In the genomic region with DNA sequence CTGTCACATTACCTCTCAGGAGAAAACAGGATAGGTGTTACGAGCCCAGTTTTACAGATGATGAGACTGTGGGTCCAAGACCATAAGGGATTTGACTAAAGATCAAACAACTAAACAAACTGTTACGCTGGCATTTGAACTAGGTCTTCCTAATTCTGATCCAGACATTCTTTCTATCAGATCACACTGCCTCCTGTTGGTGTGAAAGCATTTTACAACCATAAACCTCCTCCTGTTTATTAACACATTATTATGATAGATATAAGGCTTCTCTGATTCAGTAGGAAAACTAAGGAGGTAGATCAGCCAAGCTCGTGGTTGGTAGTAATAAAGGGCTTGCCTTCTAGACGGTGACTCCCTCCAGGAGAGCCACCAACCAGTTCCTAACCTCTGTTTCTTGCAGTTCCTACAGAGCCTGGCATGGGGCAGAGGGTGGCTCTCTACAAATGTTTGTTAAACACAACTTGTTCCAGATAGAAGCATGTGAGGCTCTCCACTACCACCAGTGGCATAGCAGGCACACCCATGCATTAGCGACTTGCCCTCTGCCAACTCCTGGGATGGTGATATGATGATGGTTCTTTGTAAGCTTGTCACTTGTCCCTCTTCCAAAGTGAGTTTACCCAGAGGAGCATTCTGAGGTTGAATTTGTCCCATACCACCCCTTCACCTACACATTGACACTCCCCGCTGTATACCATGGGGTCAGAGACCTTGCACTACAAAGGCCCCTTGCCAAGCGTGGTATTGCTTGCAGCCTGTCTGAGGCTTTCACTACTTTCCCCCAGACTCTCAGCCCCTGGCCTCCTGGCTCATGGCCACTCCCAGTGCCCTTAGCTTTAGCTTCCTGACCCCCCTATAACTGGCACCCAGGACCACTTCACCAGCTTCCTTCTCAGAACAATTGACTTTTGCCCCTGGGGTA, we compare ENCODE assay signal across 2 cellular contexts.
TF ChIP-seq lines count a peak whose summit lies in the region.

No MANE protein-coding gene starts in this region.

TF ChIP-seq in Ishikawa, 13 proteins besides CTCF, POLR2A, EP300 and RAD21 (continued from another document):
- TF ChIP-seq, protein P1, sequence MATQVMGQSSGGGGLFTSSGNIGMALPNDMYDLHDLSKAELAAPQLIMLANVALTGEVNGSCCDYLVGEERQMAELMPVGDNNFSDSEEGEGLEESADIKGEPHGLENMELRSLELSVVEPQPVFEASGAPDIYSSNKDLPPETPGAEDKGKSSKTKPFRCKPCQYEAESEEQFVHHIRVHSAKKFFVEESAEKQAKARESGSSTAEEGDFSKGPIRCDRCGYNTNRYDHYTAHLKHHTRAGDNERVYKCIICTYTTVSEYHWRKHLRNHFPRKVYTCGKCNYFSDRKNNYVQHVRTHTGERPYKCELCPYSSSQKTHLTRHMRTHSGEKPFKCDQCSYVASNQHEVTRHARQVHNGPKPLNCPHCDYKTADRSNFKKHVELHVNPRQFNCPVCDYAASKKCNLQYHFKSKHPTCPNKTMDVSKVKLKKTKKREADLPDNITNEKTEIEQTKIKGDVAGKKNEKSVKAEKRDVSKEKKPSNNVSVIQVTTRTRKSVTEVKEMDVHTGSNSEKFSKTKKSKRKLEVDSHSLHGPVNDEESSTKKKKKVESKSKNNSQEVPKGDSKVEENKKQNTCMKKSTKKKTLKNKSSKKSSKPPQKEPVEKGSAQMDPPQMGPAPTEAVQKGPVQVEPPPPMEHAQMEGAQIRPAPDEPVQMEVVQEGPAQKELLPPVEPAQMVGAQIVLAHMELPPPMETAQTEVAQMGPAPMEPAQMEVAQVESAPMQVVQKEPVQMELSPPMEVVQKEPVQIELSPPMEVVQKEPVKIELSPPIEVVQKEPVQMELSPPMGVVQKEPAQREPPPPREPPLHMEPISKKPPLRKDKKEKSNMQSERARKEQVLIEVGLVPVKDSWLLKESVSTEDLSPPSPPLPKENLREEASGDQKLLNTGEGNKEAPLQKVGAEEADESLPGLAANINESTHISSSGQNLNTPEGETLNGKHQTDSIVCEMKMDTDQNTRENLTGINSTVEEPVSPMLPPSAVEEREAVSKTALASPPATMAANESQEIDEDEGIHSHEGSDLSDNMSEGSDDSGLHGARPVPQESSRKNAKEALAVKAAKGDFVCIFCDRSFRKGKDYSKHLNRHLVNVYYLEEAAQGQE (IDR thresholded peaks at IDR 0.05; ENCODE audit: low read depth) = no peak
- TF ChIP-seq CREB1 (IDR thresholded peaks at IDR 0.05; ENCODE audit: low read depth) (no peak), TEAD4 (IDR thresholded peaks at IDR 0.05) (no peak), FOXM1 (IDR thresholded peaks at IDR 0.05; ENCODE audit: borderline replicate concordance, low read depth) (no peak), CEBPB (IDR thresholded peaks at IDR 0.05) (no peak), YY1 (IDR thresholded peaks at IDR 0.05; ENCODE audit: low read depth) (no peak)
- TF ChIP-seq, protein P2, sequence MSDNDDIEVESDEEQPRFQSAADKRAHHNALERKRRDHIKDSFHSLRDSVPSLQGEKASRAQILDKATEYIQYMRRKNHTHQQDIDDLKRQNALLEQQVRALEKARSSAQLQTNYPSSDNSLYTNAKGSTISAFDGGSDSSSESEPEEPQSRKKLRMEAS (IDR thresholded peaks at IDR 0.05) = no peak

TF ChIP-seq in K562, 482 proteins besides CTCF, POLR2A, EP300 and RAD21 (continued from another document):
- TF ChIP-seq E2F6 (IDR thresholded peaks at IDR 0.05; ENCODE audit: borderline replicate concordance in 1 of 2, extremely low read depth in 1 of 2, insufficient read depth in 1 of 2, insufficient read length in 1 of 2, low read depth in 1 of 2, low read length in 1 of 2, poor library complexity in 1 of 2, severe bottlenecking in 1 of 2) (no peak), ZNF436 (CRISPR knock-in tag; IDR thresholded peaks at IDR 0.05) (no peak), GABPB2 (CRISPR knock-in tag; conservative IDR thresholded peaks at IDR 0.05) (no peak), BRD4 (IDR thresholded peaks at IDR 0.05) (no peak), ZNF282 (CRISPR knock-in tag; IDR thresholded peaks at IDR 0.05) (no peak), ETV5 (CRISPR knock-in tag; IDR thresholded peaks at IDR 0.05; ENCODE audit: low read depth) (no peak), SMC3 (conservative IDR thresholded peaks at IDR 0.05; ENCODE audit: insufficient read depth, low read depth, low read length) (no peak), E2F1 (CRISPR knock-in tag; IDR thresholded peaks at IDR 0.05) (no peak), CBFA2T2 (conservative IDR thresholded peaks at IDR 0.05) (no peak), ZNF24 (IDR thresholded peaks at IDR 0.05) (no peak)
- TF ChIP-seq, protein P3, sequence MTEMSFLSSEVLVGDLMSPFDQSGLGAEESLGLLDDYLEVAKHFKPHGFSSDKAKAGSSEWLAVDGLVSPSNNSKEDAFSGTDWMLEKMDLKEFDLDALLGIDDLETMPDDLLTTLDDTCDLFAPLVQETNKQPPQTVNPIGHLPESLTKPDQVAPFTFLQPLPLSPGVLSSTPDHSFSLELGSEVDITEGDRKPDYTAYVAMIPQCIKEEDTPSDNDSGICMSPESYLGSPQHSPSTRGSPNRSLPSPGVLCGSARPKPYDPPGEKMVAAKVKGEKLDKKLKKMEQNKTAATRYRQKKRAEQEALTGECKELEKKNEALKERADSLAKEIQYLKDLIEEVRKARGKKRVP (CRISPR knock-in tag; IDR thresholded peaks at IDR 0.05) = no peak
